7 cellular contexts compared by ENCODE assay signal in genomic region chr15:52503788-52504496, GRCh38. TPM values are rescaled to one million over a fixed set of nuclear protein-coding genes. Genes with fewer than 3 reads are reported as not detected.
A peak's percentile ranks its signal among the peaks of the same experiment; 100 is the strongest.
DNase-seq lines count a peak whose midpoint lies in the region; ATAC-seq lines count a peak whose summit lies in the region.

No MANE protein-coding gene starts in this region.

- in situ Hi-C loops in ACHN (cut with HindIII; ENCODE audit: low pct_ligation_motif_present, low pct_unique_long_range_greater_than_20kb, low sequenced_read_pairs) = no loop called here

- ATAC-seq in GM18870 (IDR thresholded peaks at IDR 0.05; ENCODE audit: unreplicated experiment) = peak; percentile 77
- peak; percentile 72 for ATAC-seq in HG02763 (IDR thresholded peaks at IDR 0.05; ENCODE audit: unreplicated experiment)

- peak; percentile 87 for DNase-seq in SIG-M5 treated with dmso at 0.1 percent for 504 hours (lab: John Stamatoyannopoulos, UW; ENCODE audit: unreplicated experiment)
- peak; percentile 33 for DNase-seq in renal cortical epithelial cell (ENCODE audit: low read depth)
- DNase-seq in NCI-H1105 (lab: John Stamatoyannopoulos, UW) = no peak
- DNase-seq in ACHN = no peak
- DNase-seq in AG08396 (ENCODE audit: low spot score) = no peak

RNA-seq across cellular contexts. Expression of gene MYO5A, which starts 24.7 kb away (rescaled TPM):
- 37.0 and 71.3 TPM in 2 replicates for total RNA-seq in renal cortical epithelial cell

Comparison
In these comparisons a context has a peak if more than half of its experiments do, and no peak if none do; other contexts are left out.
1. DNase-seq: peak in SIG-M5 treated with dmso at 0.1 percent for 504 hours (single experiment) and renal cortical epithelial cell (single experiment); none in NCI-H1105 (single experiment), ACHN (single experiment) and AG08396 (single experiment).